Comparison of ENCODE assay signal across 17 cellular contexts in genomic region chr9:137832191-137832700, GRCh38. TPM values are rescaled to one million over a fixed set of nuclear protein-coding genes. Genes with fewer than 3 reads are reported as not detected.
DNase-seq lines count a peak whose midpoint lies in the region; ATAC-seq and TF ChIP-seq lines count a peak whose summit lies in the region.
"Had no signal": no experiment of that assay in that cellular context is flagged by ENCODE, and none has a peak within 500 bp of the region (broad histone marks: within the 10 kb centered on the region; RNA-seq: fewer than 3 reads in every experiment).

No MANE protein-coding gene starts in this region.

- H3K4me1 Mint-ChIP-seq in MCF 10A (ENCODE audit: insufficient read depth, unreplicated experiment), result no peaks in the 10 kb centered on the region

- TF ChIP-seq RAD21 in HCT116 (IDR thresholded peaks at IDR 0.05; ENCODE audit: low read depth), result no peak

- DNase-seq in HCT116 (ENCODE audit: low read depth, low spot score) (no peak), Karpas-422 (peak; percentile 24), erythroblast (lab: John Stamatoyannopoulos, UW) (peak; percentile 15 to 60), testis (peak; percentile 82), MCF 10A (ENCODE audit: unreplicated experiment) (no peak), HEK293T (ENCODE audit: extremely low spot score) (no peak)
- DNase-seq: C1 segment of cervical spinal cord; Calu3; CD4-positive, alpha-beta memory T cell; COR-L47; DMS53; DMS79 treated with DMSO at 0.1 percent for 48 hours; GF-D8; GOT3; HCEC 1CT had no signal

- H3K36me3 ChIP-seq in HCT116 (ENCODE audit: control insufficient read depth in 1 of 2, insufficient read depth in 2 of 2, low read length in 2 of 2) (peaks cover 0 to 10% of the 10 kb centered on the region in 2 experiments; a peak in 2 of 4 replicates), Karpas-422 (ENCODE audit: insufficient read depth, low read length) (peaks cover 10% of the 10 kb centered on the region), testis (ENCODE audit: low read depth, missing control alignments) (no peaks in the 10 kb centered on the region)

- H3K4me2 ChIP-seq in HCT116 (ENCODE audit: low read length) (no peak overlapping the region), Karpas-422 (ENCODE audit: low read depth, low read length, poor library complexity, severe bottlenecking) (no peak overlapping the region)

- H3K4me3 ChIP-seq in HCT116 (replicated peaks in 1 of 2; ENCODE audit: low read depth in 1 of 2, low read length in 2 of 2) (no peak overlapping the region), Karpas-422 (ENCODE audit: low read length) (no peak overlapping the region), testis (peak overlapping the region in 1 of 2 donors; percentile 34)

- WGBS in testis, 2 donors, result 61 to 86% methylated on average over 20 of the region's 20 CpGs

- H3K27ac Mint-ChIP-seq in MCF 10A (ENCODE audit: low read depth, unreplicated experiment), result no peak overlapping the region

- H3K27ac ChIP-seq in HCT116 (ENCODE audit: low read depth, low read length) (no peak overlapping the region), Karpas-422 (ENCODE audit: low read length) (no peak overlapping the region), testis (no peak overlapping the region)

- RAD21 ChIA-PET in HCT116 (lab: Charles Lee; ENCODE audit: low non-redundant PET in 1 of 2, low total read pairs in 2 of 2, uncharacterized antibody in 2 of 2, unreplicated experiment in 2 of 2), result no interaction called here

- H3K36me3 Mint-ChIP-seq in MCF 10A (ENCODE audit: insufficient read depth, unreplicated experiment), result peaks cover 70% of the 10 kb centered on the region

- H3K4me1 ChIP-seq in HCT116 (ENCODE audit: control insufficient read depth in 1 of 2, insufficient read depth in 2 of 2, low read length in 2 of 2) (no peaks in the 10 kb centered on the region), Karpas-422 (ENCODE audit: low read length) (no peaks in the 10 kb centered on the region), testis (no peaks in the 10 kb centered on the region)

- H3K27me3 ChIP-seq in HCT116 (ENCODE audit: insufficient read depth, low read length) (no peaks in the 10 kb centered on the region), Karpas-422 (ENCODE audit: low read length) (no peaks in the 10 kb centered on the region), testis (no peaks in the 10 kb centered on the region)

- TF ChIP-seq POLR2A in HCT116 (IDR thresholded peaks at IDR 0.05; ENCODE audit: borderline replicate concordance, extremely low read depth, insufficient read depth, insufficient read length) (no peak), erythroblast (IDR thresholded peaks at IDR 0.05; ENCODE audit: low read length) (no peak), testis (IDR thresholded peaks at IDR 0.05) (no peak)

- no peaks in the 10 kb centered on the region for H3K9me3 Mint-ChIP-seq in MCF 10A (ENCODE audit: unreplicated experiment)
- H3K9me3 Mint-ChIP-seq: CD4-positive, alpha-beta memory T cell had no signal

- H2AFZ ChIP-seq in HCT116 (ENCODE audit: low read depth, low read length, poor library complexity, severe bottlenecking), result no peak overlapping the region
- H2AFZ ChIP-seq in Karpas-422 (ENCODE audit: low read length), result no peak overlapping the region

- CTCF ChIA-PET in HCT116 (lab: Charles Lee), result no interaction called here
- CTCF ChIA-PET in MCF 10A (lab: Yijun Ruan, JAX), result no interaction called here
- CTCF ChIA-PET in HEK293T (lab: Yijun Ruan, JAX), result no interaction called here

- H3K79me2 ChIP-seq in HCT116 (ENCODE audit: insufficient read depth, low read length) (no peaks in the 10 kb centered on the region), Karpas-422 (ENCODE audit: low read length) (0 out of 2 replicates have a peak, but pooled peaks cover 2% of the 10 kb centered on the region)

- POLR2A ChIA-PET in HCT116 (lab: Charles Lee), result no interaction called here
- POLR2A ChIA-PET in MCF 10A (lab: Yijun Ruan, JAX), result no interaction called here
- POLR2A ChIA-PET in HEK293T (lab: Yijun Ruan, JAX), result no interaction called here

- no peaks in the 10 kb centered on the region for H3K9me3 ChIP-seq in HCT116 (ENCODE audit: control insufficient read depth in 1 of 2, insufficient read depth in 1 of 2, low read depth in 1 of 2, low read length in 2 of 2)
- no peaks in the 10 kb centered on the region for H3K9me3 ChIP-seq in Karpas-422 (ENCODE audit: low read length)
- no peaks in the 10 kb centered on the region for H3K9me3 ChIP-seq in testis

- H3K9ac ChIP-seq in HCT116 (ENCODE audit: low read length) (no peak overlapping the region), Karpas-422 (ENCODE audit: low read length) (no peak overlapping the region)

- no peaks in the 10 kb centered on the region for H3K27me3 Mint-ChIP-seq in MCF 10A (ENCODE audit: insufficient read depth, unreplicated experiment)
- H3K27me3 Mint-ChIP-seq: CD4-positive, alpha-beta memory T cell had no signal

- 0 out of 2 replicates have a peak, but pooled peaks have one; percentile 28 for ATAC-seq in HCT116
- no peak for ATAC-seq in GM21447 (IDR thresholded peaks at IDR 0.05; ENCODE audit: unreplicated experiment)

- H3K4me3 Mint-ChIP-seq in MCF 10A (ENCODE audit: unreplicated experiment), result no peak overlapping the region
- H3K4me3 Mint-ChIP-seq: CD4-positive, alpha-beta memory T cell had no signal

- intact Hi-C loops in HCT116 (cut with micrococcal nuclease) (no loop called here), testis (cut with DNase I; ENCODE audit: low total_unique reads) (no loop called here), MCF 10A (cut with micrococcal nuclease) (no loop called here)

- H3K9me2 ChIP-seq in HCT116 (ENCODE audit: insufficient read depth) (no peaks in the 10 kb centered on the region), Karpas-422 (replicated peaks; ENCODE audit: insufficient read depth, low read length) (no peaks in the 10 kb centered on the region)

- TF ChIP-seq CTCF in HCT116 (IDR thresholded peaks at IDR 0.05 in 2 of 3, conservative IDR thresholded peaks at IDR 0.05 in 1 of 3; ENCODE audit: borderline replicate concordance in 1 of 3, insufficient read depth in 1 of 3, low read depth in 2 of 3, low read length in 2 of 3), result no peak
- no peak for TF ChIP-seq CTCF in testis (IDR thresholded peaks at IDR 0.05)
- no peak for TF ChIP-seq CTCF in MCF 10A (IDR thresholded peaks at IDR 0.05; ENCODE audit: unreplicated experiment)

- BruUV-seq in HCT116 (replicated peaks; lab: Mats Ljungman, UMichigan) (no TSS peak), MCF 10A (replicated peaks; lab: Mats Ljungman, UMichigan) (no TSS peak)

- H4K20me1 ChIP-seq in HCT116 (ENCODE audit: insufficient read depth) (no peaks in the 10 kb centered on the region; the same call in 1 of the 2 replicates), Karpas-422 (ENCODE audit: insufficient read depth, low read depth, low read length) (no peaks in the 10 kb centered on the region)

TF ChIP-seq in HCT116, 20 proteins besides CTCF, POLR2A, EP300 and RAD21 (continues in another document):
- no peak for TF ChIP-seq ATF3 (IDR thresholded peaks at IDR 0.05)
- TF ChIP-seq MAX (IDR thresholded peaks at IDR 0.05), result no peak
- no peak for TF ChIP-seq SRF (IDR thresholded peaks at IDR 0.05; ENCODE audit: low read depth)
- TF ChIP-seq TCF7L2 (IDR thresholded peaks at IDR 0.05; ENCODE audit: borderline replicate concordance, extremely low read depth, insufficient read depth, insufficient read length), result no peak
- TF ChIP-seq CBX3 (IDR thresholded peaks at IDR 0.05; ENCODE audit: low read depth), result no peak
- no peak for TF ChIP-seq FOSL1 (IDR thresholded peaks at IDR 0.05; ENCODE audit: low read depth)
- no peak for TF ChIP-seq ELF1 (IDR thresholded peaks at IDR 0.05; ENCODE audit: borderline replicate concordance, low read depth)

TF ChIP-seq in HEK293T, 16 proteins besides CTCF, POLR2A, EP300 and RAD21:
- TF ChIP-seq TARDBP (IDR thresholded peaks at IDR 0.05) (no peak), ARNT (IDR thresholded peaks at IDR 0.05) (no peak), SP1 (IDR thresholded peaks at IDR 0.05) (no peak), NFRKB (IDR thresholded peaks at IDR 0.05) (no peak), LEF1 (IDR thresholded peaks at IDR 0.05; ENCODE audit: borderline replicate concordance) (no peak), CTBP1 (IDR thresholded peaks at IDR 0.05; ENCODE audit: borderline replicate concordance) (no peak), ZNF384 (IDR thresholded peaks at IDR 0.05) (no peak), FOXA1 (IDR thresholded peaks at IDR 0.05) (no peak), HDGF (IDR thresholded peaks at IDR 0.05; ENCODE audit: borderline replicate concordance) (no peak), SUZ12 (IDR thresholded peaks at IDR 0.05) (no peak), FOXM1 (IDR thresholded peaks at IDR 0.05; ENCODE audit: borderline replicate concordance) (no peak), ELF4 (IDR thresholded peaks at IDR 0.05) (no peak), BHLHE40 (IDR thresholded peaks at IDR 0.05; ENCODE audit: borderline replicate concordance) (no peak), FOXK2 (IDR thresholded peaks at IDR 0.05) (no peak), PKNOX1 (IDR thresholded peaks at IDR 0.05) (no peak), L3MBTL2 (conservative IDR thresholded peaks at IDR 0.05) (no peak)

RNA-seq across cellular contexts. Expression of gene CACNA1B, which starts 45.3 kb away (rescaled TPM):
- 1.7 TPM for total RNA-seq in HCT116 (2021; ENCODE audit: unreplicated experiment)
- 1.2 and 1.3 TPM in 2 replicates for polyA plus RNA-seq in HCT116 (2012)
- not detected in 2 replicates for total RNA-seq in Karpas-422 (2014; rRNA removed; shearing (Covaris generic); ENCODE audit: low replicate concordance)
- total RNA-seq in testis, result 10 to 100 TPM; 11.0 to 15.7 TPM
- polyA plus RNA-seq in testis (ENCODE audit: insufficient read depth, low read depth, low replicate concordance), result 7.6 TPM
- total RNA-seq in MCF 10A (2022), result not detected in 2 replicates
- total RNA-seq: A172; Calu3; CD4-positive, alpha-beta memory T cell had no signal
- polyA plus RNA-seq: CD4-positive, alpha-beta memory T cell had no signal

Comparison
In these comparisons a context has a peak if more than half of its experiments do, and no peak if none do; other contexts are left out.
1. DNase-seq: peak in Karpas-422 (single experiment), erythroblast (2 of 2) and testis (single experiment); none in HCT116 (single experiment), MCF 10A (single experiment) and HEK293T (single experiment).